1 cellular context compared by ENCODE assay signal in the genomic region with DNA sequence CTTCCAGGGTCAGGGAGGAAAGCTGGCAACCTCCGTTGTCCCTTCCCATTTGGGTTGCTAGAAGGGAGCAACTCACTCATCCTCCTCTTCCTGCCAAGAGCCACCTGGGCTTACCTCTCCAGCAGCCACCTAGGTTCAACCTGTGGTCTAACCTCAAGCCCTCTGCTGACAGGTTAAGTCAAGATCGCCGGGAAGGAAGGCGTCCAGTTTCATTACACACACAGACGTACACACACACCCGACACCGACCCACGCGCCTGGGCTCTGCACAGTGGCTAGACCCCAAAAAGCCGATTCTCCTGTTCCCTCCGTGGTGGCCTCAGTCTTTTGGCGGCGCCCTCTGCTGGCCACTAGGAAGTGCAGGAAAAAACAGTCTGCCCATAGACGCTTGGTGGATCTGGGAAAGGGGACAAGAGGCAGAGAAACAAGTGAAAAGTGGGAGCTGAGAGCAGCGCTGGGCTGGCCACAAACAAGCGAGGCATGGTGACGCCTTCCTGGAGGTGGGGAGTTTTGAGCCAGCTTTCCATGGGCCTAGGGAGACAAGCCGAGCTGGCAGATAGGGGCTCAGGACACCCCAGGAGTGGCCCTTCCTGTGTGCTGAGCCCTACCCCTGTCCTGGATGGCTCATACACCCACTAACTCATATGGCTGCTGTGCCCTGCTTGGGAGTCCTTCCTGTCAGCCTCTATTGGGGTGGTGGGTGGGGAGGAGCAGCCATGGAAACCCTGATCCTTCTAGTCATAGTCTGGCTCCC.
TF ChIP-seq lines count a peak whose summit lies in the region.

No MANE protein-coding gene starts in this region.

TF ChIP-seq in A549, 52 proteins besides CTCF, POLR2A, EP300 and RAD21:
- TF ChIP-seq MAFK (IDR thresholded peaks at IDR 0.05; ENCODE audit: partially characterized antibody) = no peak
- TF ChIP-seq MAZ (IDR thresholded peaks at IDR 0.05; ENCODE audit: borderline replicate concordance, low read depth, low read length) = no peak
- no peak for TF ChIP-seq NR3C1 (IDR thresholded peaks at IDR 0.05)
- TF ChIP-seq FOXS1 (CRISPR knock-in tag; IDR thresholded peaks at IDR 0.05) = no peak
- TF ChIP-seq EHMT2 (IDR thresholded peaks at IDR 0.05; ENCODE audit: low read depth) = no peak
- peak; percentile 96 for TF ChIP-seq SMC3 (IDR thresholded peaks at IDR 0.05)
- TF ChIP-seq TP53 (CRISPR knock-in tag; IDR thresholded peaks at IDR 0.05) = no peak
- peak; percentile 42; the same call in 1 of the 2 replicates for TF ChIP-seq MAX (IDR thresholded peaks at IDR 0.05)
- TF ChIP-seq CBX8 (IDR thresholded peaks at IDR 0.05) = no peak
- no peak for TF ChIP-seq TFCP2L1 (CRISPR knock-in tag; IDR thresholded peaks at IDR 0.05)
- TF ChIP-seq CBX2 (IDR thresholded peaks at IDR 0.05; ENCODE audit: borderline replicate concordance, low read depth) = no peak
- TF ChIP-seq, protein P1, sequence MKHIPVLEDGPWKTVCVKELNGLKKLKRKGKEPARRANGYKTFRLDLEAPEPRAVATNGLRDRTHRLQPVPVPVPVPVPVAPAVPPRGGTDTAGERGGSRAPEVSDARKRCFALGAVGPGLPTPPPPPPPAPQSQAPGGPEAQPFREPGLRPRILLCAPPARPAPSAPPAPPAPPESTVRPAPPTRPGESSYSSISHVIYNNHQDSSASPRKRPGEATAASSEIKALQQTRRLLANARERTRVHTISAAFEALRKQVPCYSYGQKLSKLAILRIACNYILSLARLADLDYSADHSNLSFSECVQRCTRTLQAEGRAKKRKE (CRISPR knock-in tag; IDR thresholded peaks at IDR 0.05; ENCODE audit: low read depth) = no peak
- no peak for TF ChIP-seq REST (IDR thresholded peaks at IDR 0.05)
- no peak for TF ChIP-seq FOSL2 (IDR thresholded peaks at IDR 0.05)
- TF ChIP-seq FOSL2 (CRISPR knock-in tag; IDR thresholded peaks at IDR 0.05) = no peak
- no peak for TF ChIP-seq GATA3 (IDR thresholded peaks at IDR 0.05; ENCODE audit: borderline replicate concordance)
